In genomic region chr7:155850730-155851678, GRCh38 we compare ENCODE assay signal across 18 cellular contexts. TPM values are rescaled to one million over a fixed set of nuclear protein-coding genes. Genes with fewer than 3 reads are reported as not detected.
A peak's percentile ranks its signal among the peaks of the same experiment; 100 is the strongest.
DNase-seq lines count a peak whose midpoint lies in the region; TF ChIP-seq lines count a peak whose summit lies in the region.
"Had no signal": no experiment of that assay in that cellular context is flagged by ENCODE, and none has a peak within 500 bp of the region (broad histone marks: within the 10 kb centered on the region; RNA-seq: fewer than 3 reads in every experiment).

No MANE protein-coding gene starts in this region.

- H3K79me2 ChIP-seq in mammary epithelial cell (ENCODE audit: insufficient read depth, low read length) (no peaks in the 10 kb centered on the region), H9 (ENCODE audit: insufficient read depth, low read length) (no peaks in the 10 kb centered on the region)

- no peak overlapping the region; the same call in 1 of the 2 replicates for H3K14ac ChIP-seq in H9 (ENCODE audit: insufficient read depth, low read length)

- H3K4me1 Mint-ChIP-seq in MCF 10A (ENCODE audit: insufficient read depth, unreplicated experiment) (no peaks in the 10 kb centered on the region), H9 (no peaks in the 10 kb centered on the region; a peak in 1 of 4 replicates)
- H3K4me1 Mint-ChIP-seq: IgD-negative memory B cell had no signal

- no peaks in the 10 kb centered on the region for H3K79me1 ChIP-seq in H9 (ENCODE audit: insufficient read depth, low read depth, low read length, poor library complexity, severe bottlenecking)

- no peak overlapping the region for H3K4me2 ChIP-seq in mammary epithelial cell (ENCODE audit: insufficient read depth, low read depth, low read length)
- no peak overlapping the region for H3K4me2 ChIP-seq in H9 (ENCODE audit: insufficient read depth, insufficient read length, low read length)

- H3T11ph ChIP-seq in H9 (ENCODE audit: low read length) = no peak overlapping the region

- H3K36me3 Mint-ChIP-seq in MCF 10A (ENCODE audit: insufficient read depth, unreplicated experiment) (no peaks in the 10 kb centered on the region), H9 (ENCODE audit: insufficient read depth in 1 of 3, low read depth in 3 of 3) (no peaks in the 10 kb centered on the region)
- H3K36me3 Mint-ChIP-seq: IgD-negative memory B cell had no signal

- H3K56ac ChIP-seq in H9 (ENCODE audit: insufficient read length, low read depth, low read length) = no peak overlapping the region

- POLR2A ChIA-PET in MCF 10A (lab: Yijun Ruan, JAX) = interaction anchor here (0.7 to 0.9 kb wide), 2 partner anchors 10 to 918 kb away, joined by 3 read pairs; no protein-coding TSS in a partner anchor

- intact Hi-C loops in mammary epithelial cell (cut with micrococcal nuclease) = no loop called here
- intact Hi-C loops in MCF 10A (cut with micrococcal nuclease) = no loop called here
- intact Hi-C loops in posterior vena cava (cut with DNase I) = no loop called here

- H3K9ac ChIP-seq in mammary epithelial cell (ENCODE audit: insufficient read depth, low read length) (no peak overlapping the region), H9 (ENCODE audit: extremely low read depth, insufficient read length, low read length) (no peak overlapping the region)

- H3K27me3 ChIP-seq in mammary epithelial cell (ENCODE audit: insufficient read depth, low read length) (no peaks in the 10 kb centered on the region), H9 (ENCODE audit: insufficient read depth, low read length) (no peaks in the 10 kb centered on the region)

- TF ChIP-seq CTCF in mammary epithelial cell (conservative IDR thresholded peaks at IDR 0.05 in 1 of 2, IDR thresholded peaks at IDR 0.05 in 1 of 2; ENCODE audit: extremely low read depth in 1 of 2, insufficient read depth in 1 of 2, low read depth in 1 of 2, low read length in 2 of 2) (no peak), MCF 10A (IDR thresholded peaks at IDR 0.05; ENCODE audit: unreplicated experiment) (no peak), H9 (conservative IDR thresholded peaks at IDR 0.05) (no peak)

- H2BK5ac ChIP-seq in H9 (ENCODE audit: insufficient read length, low read length) = no peak overlapping the region

- H2AFZ ChIP-seq in mammary epithelial cell (ENCODE audit: low read depth, low read length) (peak overlapping the region; percentile 70), H9 (ENCODE audit: low read length) (no peak overlapping the region)

- 70% methylated on average over 20 of the region's 22 CpGs for WGBS in mammary epithelial cell (ENCODE audit: low coverage, missing lambda C conversion rate)
- no CpG with 5 or more reads among the region's 22 CpGs for WGBS in H9 (ENCODE audit: extremely low coverage, insufficient read length, low lambda C conversion rate)

- dilution Hi-C loops in mammary epithelial cell (cut with HindIII; ENCODE audit: low sequenced_read_pairs) = no loop called here

- DNase-seq in mammary epithelial cell (no peak), MCF 10A (ENCODE audit: unreplicated experiment) (no peak), ecto neural progenitor cell (ENCODE audit: low spot score) (peak; percentile 18), posterior vena cava (ENCODE audit: low spot score) (peak; percentile 61), ureter (ENCODE audit: low spot score) (peak; percentile 27), NCI-H1092 (lab: John Stamatoyannopoulos, UW) (no peak), putamen (ENCODE audit: low spot score) (no peak), H9 (no peak)
- DNase-seq: AML-193, Caco-2, DMS53, MV-4-11, NCI-H1436, NCI-H2107, NCI-H226, NCI-H526 treated with DMSO at 0.1 percent for 48 hours had no signal

- H2BK20ac ChIP-seq in H9 (ENCODE audit: low read depth, low read length, poor library complexity, severe bottlenecking) = no peak overlapping the region

- H4K8ac ChIP-seq in H9 (replicated peaks; ENCODE audit: insufficient read length, low read depth, low read length) = no peak overlapping the region

- H3K23me2 ChIP-seq in H9 (ENCODE audit: insufficient read length, low read depth, low read length, poor library complexity, severe bottlenecking) = no peaks in the 10 kb centered on the region

- no peak overlapping the region for H4K91ac ChIP-seq in H9 (ENCODE audit: insufficient read length, low read depth, low read length)

- no TSS peak for BruUV-seq in mammary epithelial cell (replicated peaks; lab: Mats Ljungman, UMichigan)
- BruUV-seq in MCF 10A (replicated peaks; lab: Mats Ljungman, UMichigan) = no TSS peak

- no peak overlapping the region for H2BK12ac ChIP-seq in H9 (ENCODE audit: insufficient read length, low read depth, low read length)

- H3K4me3 Mint-ChIP-seq in MCF 10A (ENCODE audit: unreplicated experiment) = no peak overlapping the region
- H3K4me3 Mint-ChIP-seq in H9 = no peak overlapping the region
- H3K4me3 Mint-ChIP-seq: IgD-negative memory B cell had no signal

- no peak overlapping the region for H2BK120ac ChIP-seq in H9 (ENCODE audit: low read depth, low read length, poor library complexity, severe bottlenecking)

- peaks cover 12% of the 10 kb centered on the region for H3K9me3 Mint-ChIP-seq in MCF 10A (ENCODE audit: unreplicated experiment)
- H3K9me3 Mint-ChIP-seq in H9 = no peaks in the 10 kb centered on the region

- no peak overlapping the region for H4K5ac ChIP-seq in H9 (ENCODE audit: insufficient read length, low read depth, low read length)

- H3K27ac ChIP-seq in mammary epithelial cell (ENCODE audit: insufficient read depth, low read depth, low read length) (no peak overlapping the region), H9 (ENCODE audit: insufficient read length, low read depth, low read length) (no peak overlapping the region)

- no peak overlapping the region for H3K18ac ChIP-seq in H9 (ENCODE audit: insufficient read length, low read depth, low read length)

- H3K4me1 ChIP-seq in mammary epithelial cell (ENCODE audit: insufficient read depth, low read length) = peaks cover 7% of the 10 kb centered on the region
- H3K4me1 ChIP-seq in H9 (ENCODE audit: insufficient read depth, low read length) = no peaks in the 10 kb centered on the region
- H3K4me1 ChIP-seq: Caco-2 had no signal

- no peak overlapping the region for H3K27ac Mint-ChIP-seq in MCF 10A (ENCODE audit: low read depth, unreplicated experiment)
- no peak overlapping the region for H3K27ac Mint-ChIP-seq in H9

- H2AK5ac ChIP-seq in H9 (ENCODE audit: insufficient read length, low read length) = no peak overlapping the region

- no peak overlapping the region for H3K4ac ChIP-seq in H9 (ENCODE audit: low read depth, low read length)

- H3K23ac ChIP-seq in H9 (ENCODE audit: insufficient read length, low read depth, low read length) = no peak overlapping the region

- CTCF ChIA-PET in mammary epithelial cell (lab: Charles Lee; ENCODE audit: low non-redundant PET) = no interaction called here
- CTCF ChIA-PET in MCF 10A (lab: Yijun Ruan, JAX) = interaction anchor here (0.6 kb wide), 1 partner anchor 768 kb away, joined by 3 read pairs; no protein-coding TSS in a partner anchor

- H4K20me1 ChIP-seq in mammary epithelial cell (ENCODE audit: insufficient read depth, low read length) = no peaks in the 10 kb centered on the region
- no peaks in the 10 kb centered on the region for H4K20me1 ChIP-seq in H9 (ENCODE audit: control insufficient read depth, insufficient read depth, insufficient read length)

- in situ Hi-C loops in mammary epithelial cell (cut with MboI; ENCODE audit: low sequenced_read_pairs in 2 of 2) = no loop called here

- H3K9me3 ChIP-seq in mammary epithelial cell (replicated peaks; ENCODE audit: insufficient read depth, low read length) (no peaks in the 10 kb centered on the region), H9 (ENCODE audit: control insufficient read depth, low read depth, low read length) (no peaks in the 10 kb centered on the region)
- H3K9me3 ChIP-seq: Caco-2 had no signal

- no peaks in the 10 kb centered on the region for H3K36me3 ChIP-seq in mammary epithelial cell (ENCODE audit: insufficient read depth, low read length)

- H3K4me3 ChIP-seq in mammary epithelial cell (replicated peaks in 1 of 3; ENCODE audit: insufficient read depth in 1 of 3, low read depth in 2 of 3, low read length in 3 of 3) = no peak overlapping the region

- H2BK15ac ChIP-seq in H9 (ENCODE audit: low read depth, low read length) = no peak overlapping the region

- H3K27me3 Mint-ChIP-seq in MCF 10A (ENCODE audit: insufficient read depth, unreplicated experiment) (no peaks in the 10 kb centered on the region), H9 (ENCODE audit: low read depth) (peaks cover 6% of the 10 kb centered on the region)

RNA-seq across cellular contexts. Expression of gene SHH, which starts 38.7 kb away (rescaled TPM):
- total RNA-seq in mammary epithelial cell (not detected), MCF 10A (2022) (not detected in 2 replicates), posterior vena cava (not detected), ureter (23.2 TPM), H9 (2021) (0.07 and 0.09 TPM in 2 replicates)
- not detected for polyA plus RNA-seq in mammary epithelial cell
- polyA minus RNA-seq in mammary epithelial cell = not detected
- total RNA-seq: Right ventricle myocardium inferior had no signal
- polyA plus RNA-seq: IgD-negative memory B cell had no signal

Comparison
In these comparisons a context has a peak if more than half of its experiments do, and no peak if none do; other contexts are left out.
1. DNase-seq: peak in ecto neural progenitor cell (single experiment), posterior vena cava (single experiment) and ureter (single experiment); none in mammary epithelial cell (single experiment), MCF 10A (single experiment), NCI-H1092 (single experiment), putamen (single experiment) and H9 (single experiment).
2. RNA of gene SHH, which starts 38.7 kb away (total RNA-seq): 23.2 TPM in ureter (single experiment); 0.07 to 0.09 TPM in H9, not detected in mammary epithelial cell, not detected in MCF 10A and not detected in posterior vena cava; every median in the first group is over 10 times any median in the second.